Comparison of ENCODE assay signal across 23 cellular contexts in genomic region chr2:6832556-6832955, GRCh38. TPM values are rescaled to one million over a fixed set of nuclear protein-coding genes. Genes with fewer than 3 reads are reported as not detected.
A peak's percentile ranks its signal among the peaks of the same experiment; 100 is the strongest.
DNase-seq lines count a peak whose midpoint lies in the region; ATAC-seq lines count a peak whose summit lies in the region.
"Had no signal": no experiment of that assay in that cellular context is flagged by ENCODE, and none has a peak within 500 bp of the region (broad histone marks: within the 10 kb centered on the region; RNA-seq: fewer than 3 reads in every experiment).

No MANE protein-coding gene starts in this region.

- POLR2A ChIA-PET in activated CD4-positive, alpha-beta memory T cell treated with anti-CD3 and anti-CD28 coated beads, Interleukin-2, amount 10 ng/mL, durations not matched to agents 7 days and 5 days (lab: Charles Lee): no interaction called here

- DNase-seq in activated CD4-positive, alpha-beta memory T cell treated with anti-CD3 and anti-CD28 coated beads, Interleukin-2, amount 10 ng/mL, durations not matched to agents 7 days and 5 days: no peak
- DNase-seq in immature natural killer cell: no peak
- no peak for DNase-seq in NCI-H2107 (lab: John Stamatoyannopoulos, UW)
- no peak for DNase-seq in SK-N-DZ (ENCODE audit: low spot score)
- DNase-seq: activated CD8-positive, alpha-beta memory T cell treated with anti-CD3 and anti-CD28 coated beads, Interleukin-2, amount 50 U/mL, for 48 hours; COR-L47; DMS79 treated with DMSO at 0.1 percent for 48 hours; effector CD8-positive, alpha-beta T cell; foreskin keratinocyte; H9; MG63; mucosa of descending colon; NCI-H146; NCI-H69; stimulated activated CD4-positive, alpha-beta T cell treated with anti-CD3 and anti-CD28 coated beads, Interleukin-1b, Interleukin-23, amount 100 ng/mL, for 48 hours had no signal

- ATAC-seq in HG02588 (IDR thresholded peaks at IDR 0.05; ENCODE audit: unreplicated experiment): no peak
- ATAC-seq: foreskin keratinocyte, mucosa of descending colon, SK-N-SH treated with all-trans-retinoic acid at 6 μM for 48 hours had no signal

- peaks cover 25% of the 10 kb centered on the region for H3K9me3 Mint-ChIP-seq in activated CD4-positive, alpha-beta memory T cell treated with anti-CD3 and anti-CD28 coated beads, Interleukin-2, amount 10 ng/mL, durations not matched to agents 7 days and 5 days
- H3K9me3 Mint-ChIP-seq in immature natural killer cell: peaks cover 2 to 19% (median 12%) of the 10 kb centered on the region in 6 donors

- 0 out of 2 replicates have a peak overlapping the region, but pooled peaks have one; percentile 3 for H3K4me3 ChIP-seq in ACC112 (ENCODE audit: low read depth, low read length)
- H3K4me3 ChIP-seq in BLaER1 treated with 17β-estradiol and CSF1 and Interleukin-3, amounts not matched to agents 10 nM and 100 nM: peak overlapping the region in 1 of 10 experiments; percentile 12; a peak in 1 of 20 replicates
- H3K4me3 ChIP-seq: MG63, mucosa of descending colon, neural progenitor cell, prostate gland, thoracic aorta had no signal

- H4K20me1 ChIP-seq in BLaER1 treated with 17β-estradiol and CSF1 and Interleukin-3, amounts not matched to agents 10 nM and 100 nM: no peaks in the 10 kb centered on the region

- CTCF ChIA-PET in activated CD4-positive, alpha-beta memory T cell treated with anti-CD3 and anti-CD28 coated beads, Interleukin-2, amount 10 ng/mL, durations not matched to agents 7 days and 5 days (lab: Charles Lee): no interaction called here

- peaks cover 27 to 54% (median 46%) of the 10 kb centered on the region in 11 experiments for H3K9me3 ChIP-seq in BLaER1 treated with 17β-estradiol and CSF1 and Interleukin-3, amounts not matched to agents 10 nM and 100 nM (replicated peaks in 1 of 11)
- H3K9me3 ChIP-seq: prostate gland had no signal

- peaks cover 50% of the 10 kb centered on the region for H3K36me3 Mint-ChIP-seq in activated CD4-positive, alpha-beta memory T cell treated with anti-CD3 and anti-CD28 coated beads, Interleukin-2, amount 10 ng/mL, durations not matched to agents 7 days and 5 days (ENCODE audit: low read depth)
- peaks cover 8 to 47% (median 16%) of the 10 kb centered on the region in 3 donors for H3K36me3 Mint-ChIP-seq in immature natural killer cell
- H3K36me3 Mint-ChIP-seq: neural progenitor cell had no signal

- H3K27me3 Mint-ChIP-seq in activated CD4-positive, alpha-beta memory T cell treated with anti-CD3 and anti-CD28 coated beads, Interleukin-2, amount 10 ng/mL, durations not matched to agents 7 days and 5 days: peaks cover 2% of the 10 kb centered on the region
- H3K27me3 Mint-ChIP-seq in immature natural killer cell (ENCODE audit: low read depth in 3 of 3): peaks cover 0 to 4% (median 3%) of the 10 kb centered on the region in 3 donors
- H3K27me3 Mint-ChIP-seq: IgD-negative memory B cell had no signal

- H3K27me3 ChIP-seq in ACC112 (ENCODE audit: insufficient read depth, low read length): no peaks in the 10 kb centered on the region
- H3K27me3 ChIP-seq in BLaER1 treated with 17β-estradiol and CSF1 and Interleukin-3, amounts not matched to agents 10 nM and 100 nM: no peaks in the 10 kb centered on the region
- H3K27me3 ChIP-seq: foreskin keratinocyte, MG63, neural progenitor cell had no signal

- peak overlapping the region in 4 of 11 experiments; percentile 1 to 39 (median 24); a peak in 3 of 22 replicates for H3K9ac ChIP-seq in BLaER1 treated with 17β-estradiol and CSF1 and Interleukin-3, amounts not matched to agents 10 nM and 100 nM
- H3K9ac ChIP-seq: neural progenitor cell had no signal

- peaks cover 7% of the 10 kb centered on the region for H3K4me1 ChIP-seq in ACC112 (ENCODE audit: control insufficient read depth, insufficient read depth, low read length, unreplicated experiment)
- H3K4me1 ChIP-seq in BLaER1 treated with 17β-estradiol and CSF1 and Interleukin-3, amounts not matched to agents 10 nM and 100 nM: peaks cover 9 to 42% (median 19%) of the 10 kb centered on the region in 10 experiments; a peak in 18 of 20 replicates
- H3K4me1 ChIP-seq: foreskin keratinocyte, prostate gland had no signal

- H3K27ac ChIP-seq in ACC112 (ENCODE audit: low read depth, low read length): peak overlapping the region; percentile 20
- peak overlapping the region in 9 of 11 experiments; percentile 4 to 75 (median 55); a peak in 15 of 22 replicates for H3K27ac ChIP-seq in BLaER1 treated with 17β-estradiol and CSF1 and Interleukin-3, amounts not matched to agents 10 nM and 100 nM
- H3K27ac ChIP-seq: foreskin keratinocyte, neural progenitor cell, prostate gland, thoracic aorta had no signal

- peak overlapping the region; percentile 71 for H3K27ac Mint-ChIP-seq in activated CD4-positive, alpha-beta memory T cell treated with anti-CD3 and anti-CD28 coated beads, Interleukin-2, amount 10 ng/mL, durations not matched to agents 7 days and 5 days
- H3K27ac Mint-ChIP-seq in immature natural killer cell: peak overlapping the region; percentile 76 to 89 (median 78)
- H3K27ac Mint-ChIP-seq: H9, IgD-negative memory B cell, neural progenitor cell had no signal

- H3K79me2 ChIP-seq in ACC112 (ENCODE audit: control insufficient read depth, insufficient read depth, low read length, unreplicated experiment): no peaks in the 10 kb centered on the region

- peak overlapping the region; percentile 11 to 68 (median 57); a peak in 19 of 22 replicates for H3K4me2 ChIP-seq in BLaER1 treated with 17β-estradiol and CSF1 and Interleukin-3, amounts not matched to agents 10 nM and 100 nM
- H3K4me2 ChIP-seq: neural progenitor cell had no signal

- H3K4me3 Mint-ChIP-seq in activated CD4-positive, alpha-beta memory T cell treated with anti-CD3 and anti-CD28 coated beads, Interleukin-2, amount 10 ng/mL, durations not matched to agents 7 days and 5 days: peak overlapping the region; percentile 40
- peak overlapping the region in 2 of 5 donors; percentile 52 to 58 for H3K4me3 Mint-ChIP-seq in immature natural killer cell
- H3K4me3 Mint-ChIP-seq: H9, IgD-negative memory B cell, neural progenitor cell had no signal

- H2AFZ ChIP-seq in ACC112 (ENCODE audit: low read length, unreplicated experiment): no peak overlapping the region
- H2AFZ ChIP-seq: neural progenitor cell had no signal

- peaks cover 25% of the 10 kb centered on the region for H3K4me1 Mint-ChIP-seq in activated CD4-positive, alpha-beta memory T cell treated with anti-CD3 and anti-CD28 coated beads, Interleukin-2, amount 10 ng/mL, durations not matched to agents 7 days and 5 days
- H3K4me1 Mint-ChIP-seq in immature natural killer cell: peaks cover 9 to 11% of the 10 kb centered on the region in 2 donors

- peaks cover 3% of the 10 kb centered on the region; the same call in 1 of the 2 replicates for H3K36me3 ChIP-seq in ACC112 (ENCODE audit: insufficient read depth, low read length)
- H3K36me3 ChIP-seq in BLaER1 treated with 17β-estradiol and CSF1 and Interleukin-3, amounts not matched to agents 10 nM and 100 nM: no peaks in the 10 kb centered on the region
- H3K36me3 ChIP-seq: MG63, neural progenitor cell, prostate gland, thoracic aorta had no signal

RNA-seq across cellular contexts. Expression of gene CMPK2, which starts 33.2 kb away (rescaled TPM):
- 10 to 100 TPM; 84.8 to 91.1 TPM for total RNA-seq in activated CD4-positive, alpha-beta memory T cell treated with anti-CD3 and anti-CD28 coated beads, Interleukin-2, amount 10 ng/mL, durations not matched to agents 7 days and 5 days
- polyA plus RNA-seq in immature natural killer cell: 10 to 100 TPM in 1 of 3 donors, 1 to 10 TPM in 2; 5.2 to 10.9 (median 8.0) TPM
- 9.5 and 11.1 TPM in 2 replicates for polyA plus RNA-seq in SK-N-DZ (2014; cell fraction: cytosol; rRNA removed)
- polyA plus RNA-seq in SK-N-DZ (2014; cell fraction: nucleus; rRNA removed): 8.0 and 11.9 TPM in 2 replicates

RNA-seq across cellular contexts. Expression of gene RSAD2, which starts 45.0 kb away (rescaled TPM):
- total RNA-seq in activated CD4-positive, alpha-beta memory T cell treated with anti-CD3 and anti-CD28 coated beads, Interleukin-2, amount 10 ng/mL, durations not matched to agents 7 days and 5 days: 100 to 1,000 TPM; 119 to 120 TPM
- polyA plus RNA-seq in immature natural killer cell: 10 to 100 TPM in 1 of 3 donors, 1 to 10 TPM in 2; 1.2 to 16.5 (median 5.8) TPM
- polyA plus RNA-seq in SK-N-DZ (2014; cell fraction: cytosol; rRNA removed): 0.82 and 1.4 TPM in 2 replicates
- polyA plus RNA-seq in SK-N-DZ (2014; cell fraction: nucleus; rRNA removed): 0.27 and 0.92 TPM in 2 replicates
- total RNA-seq: H9 had no signal
